ENCODE assay signal across 8 cellular contexts in genomic region chr17:80219777-80220708, GRCh38. TPM values are rescaled to one million over a fixed set of nuclear protein-coding genes. Genes with fewer than 3 reads are reported as not detected.
A peak's percentile ranks its signal among the peaks of the same experiment; 100 is the strongest.
DNase-seq lines count a peak whose midpoint lies in the region; ATAC-seq, FAIRE-seq and TF ChIP-seq lines count a peak whose summit lies in the region.

SGSH (minus strand) TSS chr17:80220333; CDS start chr17:80220313, 20 bp downstream.
SLC26A11 (plus strand) TSS chr17:80220427; CDS start chr17:80221561, 1,134 bp downstream.

- no peak for TF ChIP-seq CTCF in RWPE2 (IDR thresholded peaks at IDR 0.05; ENCODE audit: poor library complexity, severe bottlenecking)
- TF ChIP-seq CTCF in neutrophil (IDR thresholded peaks at IDR 0.05), result no peak
- no peak for TF ChIP-seq CTCF in suprapubic skin (IDR thresholded peaks at IDR 0.05)

- H3K9me3 ChIP-seq in RWPE2 (ENCODE audit: severe bottlenecking), result no peaks in the 10 kb centered on the region
- H3K9me3 ChIP-seq in neutrophil, result no peaks in the 10 kb centered on the region
- no peaks in the 10 kb centered on the region for H3K9me3 ChIP-seq in suprapubic skin

- H3K4me3 ChIP-seq in RWPE2 (ENCODE audit: severe bottlenecking) (peak within 1 kb of the TSS; percentile 77), neutrophil (ENCODE audit: low read depth in 1 of 2, low read length in 1 of 2) (peak within 1 kb of the TSS; percentile 64 to 82), suprapubic skin (peak within 1 kb of the TSS; percentile 94)

- H3K4me1 ChIP-seq in RWPE2 (ENCODE audit: insufficient read depth, poor library complexity, severe bottlenecking) (no peaks in the 10 kb centered on the region), neutrophil (ENCODE audit: control insufficient read depth in 1 of 2, insufficient read depth in 1 of 2, low read depth in 1 of 2, low read length in 1 of 2) (peaks cover 15% of the 10 kb centered on the region in 2 experiments), suprapubic skin (peaks cover 27% of the 10 kb centered on the region)

- peak within 1 kb of the TSS; percentile 61 for H3K27ac ChIP-seq in RWPE2 (ENCODE audit: poor library complexity, severe bottlenecking)
- peak within 1 kb of the TSS; percentile 77 for H3K27ac ChIP-seq in neutrophil
- peak within 1 kb of the TSS; percentile 87 for H3K27ac ChIP-seq in suprapubic skin

- ATAC-seq in HG03520 (IDR thresholded peaks at IDR 0.05; ENCODE audit: unreplicated experiment), result peak; percentile 25
- ATAC-seq in RWPE2 (ENCODE audit: low read depth), result peak; percentile 83

- peak in 1 of 2 donors; percentile 18 for TF ChIP-seq POLR2A in suprapubic skin (IDR thresholded peaks at IDR 0.05)

- no peak for FAIRE-seq in frontal cortex (lab: Jason Lieb, UNC)

- WGBS in suprapubic skin, result 4% methylated on average over 9 of the region's 80 CpGs

- H3K36me3 ChIP-seq in RWPE2 (ENCODE audit: low read depth) (peaks cover 5% of the 10 kb centered on the region; the same call in 1 of the 2 replicates), neutrophil (no peaks in the 10 kb centered on the region), suprapubic skin (peaks cover 29% of the 10 kb centered on the region)

- no peaks in the 10 kb centered on the region for H3K27me3 ChIP-seq in RWPE2 (ENCODE audit: insufficient read depth, poor library complexity, severe bottlenecking)
- peaks cover 91% of the 10 kb centered on the region for H3K27me3 ChIP-seq in neutrophil
- H3K27me3 ChIP-seq in suprapubic skin, result no peaks in the 10 kb centered on the region

- TF ChIP-seq EP300 in suprapubic skin (IDR thresholded peaks at IDR 0.05), result no peak

- peak; percentile 50 to 52 for DNase-seq in NCI-H2081 (lab: John Stamatoyannopoulos, UW)
- DNase-seq in NCI-H2081 treated with DMSO at 0.1 percent for 48 hours (lab: John Stamatoyannopoulos, UW), result no peak
- DNase-seq in RWPE2 (ENCODE audit: low spot score), result peak; percentile 49
- DNase-seq in activated naive CD4-positive, alpha-beta T cell treated with Interleukin-2 at 50 U/mL for 16 hours, result peak; percentile 66
- peak; percentile 96 to 97 for DNase-seq in frontal cortex (ENCODE audit: low spot score in 2 of 2)
- DNase-seq in suprapubic skin (ENCODE audit: low spot score in 2 of 2), result peak; percentile 86 to 93

RNA-seq across cellular contexts. Expression of gene SGSH, which starts in this region (rescaled TPM):
- total RNA-seq in frontal cortex, result 3.7 TPM
- total RNA-seq in suprapubic skin, result 10 to 100 TPM; 27.0 to 79.3 (median 31.2) TPM

RNA-seq across cellular contexts. Expression of gene SLC26A11, which starts in this region (rescaled TPM):
- 9.8 TPM for total RNA-seq in frontal cortex
- total RNA-seq in suprapubic skin, result 10 to 100 TPM; 14.1 to 38.9 (median 26.5) TPM
